13 cellular contexts compared by ENCODE assay signal in the genomic region with DNA sequence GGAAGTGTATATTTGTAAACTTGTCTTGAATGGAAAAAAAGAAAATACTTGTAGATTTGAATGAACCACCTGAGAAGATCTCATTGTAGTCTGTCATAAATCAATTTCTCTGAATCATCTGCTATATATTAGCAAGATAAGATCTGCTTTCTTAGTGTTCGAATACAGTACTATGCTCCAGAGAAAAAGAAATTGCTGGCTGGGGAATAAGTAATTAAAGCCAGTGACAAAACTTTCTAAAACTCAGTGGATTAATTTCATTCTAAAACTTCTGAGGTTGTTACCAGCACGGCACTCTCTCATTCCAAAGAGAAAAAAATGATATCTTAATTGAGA. TPM values are rescaled to one million over a fixed set of nuclear protein-coding genes. Genes with fewer than 3 reads are reported as not detected.
DNase-seq lines count a peak whose midpoint lies in the region; ATAC-seq, FAIRE-seq and TF ChIP-seq lines count a peak whose summit lies in the region.
"Had no signal": no experiment of that assay in that cellular context is flagged by ENCODE, and none has a peak within 500 bp of the region (broad histone marks: within the 10 kb centered on the region; RNA-seq: fewer than 3 reads in every experiment).

No MANE protein-coding gene starts in this region.

- H3K9me3 ChIP-seq in HepG2 (ENCODE audit: low read length): no peaks in the 10 kb centered on the region
- H3K9me3 ChIP-seq in right lobe of liver: no peaks in the 10 kb centered on the region
- H3K9me3 ChIP-seq in psoas muscle: no peaks in the 10 kb centered on the region

- peaks cover 35% of the 10 kb centered on the region for H3K79me2 ChIP-seq in HepG2 (ENCODE audit: insufficient read depth, low read length)

- in situ Hi-C loops in HepG2 (cut with HindIII; ENCODE audit: extremely low pct_ligation_motif_present, low pct_unique_long_range_greater_than_20kb): no loop called here

- H3K4me1 ChIP-seq in HepG2 (ENCODE audit: insufficient read depth, low read length) (peaks cover 15% of the 10 kb centered on the region), right lobe of liver (peaks cover 0 to 15% (median 0%) of the 10 kb centered on the region in 4 donors), psoas muscle (peaks cover 36% of the 10 kb centered on the region)

- BruUV-seq in HepG2 (replicated peaks; lab: Mats Ljungman, UMichigan): no TSS peak

- intact Hi-C loops in HepG2 (cut with micrococcal nuclease; ENCODE audit: unreplicated experiment) (loop anchor here (1.0 kb wide), 1 partner anchor 333 kb away; no protein-coding TSS in a partner anchor), right lobe of liver (cut with DNase I) (no loop called here), psoas muscle (cut with DNase I) (no loop called here)

- no peak overlapping the region for H3K4me3 ChIP-seq in HepG2 (replicated peaks in 1 of 3; ENCODE audit: insufficient read depth in 1 of 3, low read depth in 2 of 3, low read length in 3 of 3)
- H3K4me3 ChIP-seq in right lobe of liver: no peak overlapping the region
- H3K4me3 ChIP-seq in psoas muscle: no peak overlapping the region

- ATAC-seq in HepG2: no peak
- no peak for ATAC-seq in right lobe of liver
- no peak for ATAC-seq in psoas muscle
- ATAC-seq: stimulated activated memory B cell treated with anti-CD40 and anti-IgM and Interleukin-4, amounts not matched to agents 10 μg/mL and 1 μg/mL and 100 μg/mL, for 72 hours had no signal

- CTCF ChIA-PET in HepG2 (lab: Yijun Ruan, JAX; ENCODE audit: low intra/inter-chr PET ratio, low total read pairs): interaction anchor here (1.6 to 3.8 kb wide), 2 partner anchors 10 to 332 kb away, joined by 5 to 40 read pairs; no protein-coding TSS in a partner anchor

- FAIRE-seq in HepG2 (lab: Jason Lieb, UNC) (no peak), frontal cortex (lab: Jason Lieb, UNC) (no peak)

- peak overlapping the region; percentile 28 for H3K27ac ChIP-seq in HepG2 (ENCODE audit: extremely low read length, insufficient read depth, low read length)
- H3K27ac ChIP-seq in right lobe of liver: no peak overlapping the region
- peak overlapping the region; percentile 46 for H3K27ac ChIP-seq in epithelial cell of prostate
- H3K27ac ChIP-seq in psoas muscle: peak overlapping the region; percentile 3

- 97% methylated on average over 2 of the region's 2 CpGs for WGBS in HepG2 (ENCODE audit: low lambda C conversion rate)
- WGBS in right lobe of liver (ENCODE audit: insufficient coverage, low coverage, low lambda C conversion rate, missing lambda C conversion rate): 89% methylated on average over 2 of the region's 2 CpGs
- WGBS in psoas muscle, 3 donors: 87 to 92% (median 89%) methylated on average over 2 of the region's 2 CpGs

- no peak for TF ChIP-seq RAD21 in HepG2 (CRISPR knock-in tag; IDR thresholded peaks at IDR 0.05)

- H3K9ac ChIP-seq in HepG2 (ENCODE audit: insufficient read depth, low read depth, low read length): no peak overlapping the region

- H3K27me3 ChIP-seq in HepG2 (ENCODE audit: control insufficient read depth in 1 of 2, insufficient read depth in 2 of 2, low read length in 2 of 2) (no peaks in the 10 kb centered on the region), right lobe of liver (no peaks in the 10 kb centered on the region), psoas muscle (ENCODE audit: insufficient read depth in 3 of 3, low read length in 2 of 3) (no peaks in the 10 kb centered on the region)

- peaks cover 37% of the 10 kb centered on the region for H4K20me1 ChIP-seq in HepG2 (ENCODE audit: insufficient read depth, low read length)

- TF ChIP-seq POLR2A in HepG2 (IDR thresholded peaks at IDR 0.05; ENCODE audit: insufficient read depth in 1 of 2, low read depth in 2 of 2, low read length in 2 of 2) (no peak), right lobe of liver (IDR thresholded peaks at IDR 0.05) (no peak)

- no peak overlapping the region for H3K4me2 ChIP-seq in HepG2 (ENCODE audit: low read depth, low read length)

- DNase-seq in HepG2 (ENCODE audit: low spot score) (no peak), right lobe of liver (no peak), epithelial cell of prostate (ENCODE audit: low read depth, low spot score) (no peak), psoas muscle (no peak), AML-193 (lab: John Stamatoyannopoulos, UW) (no peak), OCI-M1 (lab: John Stamatoyannopoulos, UW) (no peak), NCI-H526 treated with DMSO at 0.1 percent for 48 hours (lab: John Stamatoyannopoulos, UW) (no peak), frontal cortex (ENCODE audit: low spot score in 2 of 2) (no peak)
- DNase-seq: COR-L47 had no signal

- no peak overlapping the region for H2AFZ ChIP-seq in HepG2 (ENCODE audit: low read length)

- peaks cover 61 to 99% of the 10 kb centered on the region in 2 experiments for H3K36me3 ChIP-seq in HepG2 (replicated peaks in 1 of 2; ENCODE audit: control insufficient read depth in 1 of 2, insufficient read depth in 2 of 2, low read length in 2 of 2)
- H3K36me3 ChIP-seq in right lobe of liver: peaks cover 0 to 72% (median 28%) of the 10 kb centered on the region in 4 donors
- peaks cover 18 to 78% of the 10 kb centered on the region in 2 donors for H3K36me3 ChIP-seq in psoas muscle (ENCODE audit: insufficient read depth in 1 of 2, low read depth in 1 of 2)

- TF ChIP-seq EP300 in HepG2 (IDR thresholded peaks at IDR 0.05; ENCODE audit: low read depth in 2 of 2, low read length in 2 of 2) (no peak), HepG2 (CRISPR knock-in tag; IDR thresholded peaks at IDR 0.05; ENCODE audit: borderline replicate concordance) (no peak)

- POLR2A ChIA-PET in HepG2 (lab: Yijun Ruan, JAX): no interaction called here

- TF ChIP-seq CTCF in HepG2 (CRISPR knock-in tag; IDR thresholded peaks at IDR 0.05) (no peak), right lobe of liver (IDR thresholded peaks at IDR 0.05) (no peak), psoas muscle (IDR thresholded peaks at IDR 0.05) (no peak)

RNA-seq across cellular contexts. Expression of a gene that starts 22.4 kb away (rescaled TPM):
- 5.5 and 6.1 TPM in 2 replicates for total RNA-seq in HepG2 (2016; rRNA removed; fragmentation: Illumina TruSeq; extraction: Trizol)
- 3.0 TPM in 2 replicates for total RNA-seq in HepG2 (2016; cell fraction: cytosol; rRNA removed; fragmentation: Illumina TruSeq; extraction: Trizol; ENCODE audit: low read depth)
- total RNA-seq in HepG2 (2016; cell fraction: insoluble cytoplasmic fraction; rRNA removed; fragmentation: Illumina TruSeq; extraction: Trizol): 5.5 TPM in 2 replicates
- total RNA-seq in HepG2 (2016; cell fraction: membrane; rRNA removed; fragmentation: Illumina TruSeq; extraction: Trizol): 3.6 and 4.2 TPM in 2 replicates
- total RNA-seq in HepG2 (2016; cell fraction: nucleus; rRNA removed; fragmentation: Illumina TruSeq; extraction: Trizol): 5.8 and 6.6 TPM in 2 replicates
- polyA plus RNA-seq in HepG2 (2011; rRNA removed): 2.6 and 3.1 TPM in 2 replicates
- 2.7 and 3.2 TPM in 2 replicates for polyA plus RNA-seq in HepG2 (2011; cell fraction: cytosol; rRNA removed)
- 4.4 and 5.1 TPM in 2 replicates for polyA plus RNA-seq in HepG2 (2011; cell fraction: nucleus; rRNA removed)
- polyA plus RNA-seq in HepG2 (2012): 4.1 and 4.8 TPM in 2 replicates
- 1.9 and 2.2 TPM in 2 replicates for polyA plus RNA-seq in HepG2 (2016; cell fraction: cytosol; fragmentation: Illumina TruSeq; extraction: Trizol; ENCODE audit: low read depth)
- 5.6 and 6.7 TPM in 2 replicates for polyA plus RNA-seq in HepG2 (2016; cell fraction: insoluble cytoplasmic fraction; fragmentation: Illumina TruSeq; extraction: Trizol; ENCODE audit: low read depth)
- 3.7 and 4.5 TPM in 2 replicates for polyA plus RNA-seq in HepG2 (2016; cell fraction: membrane; fragmentation: Illumina TruSeq; extraction: Trizol; ENCODE audit: low read depth)
- polyA plus RNA-seq in HepG2 (2016; cell fraction: nucleus; fragmentation: Illumina TruSeq; extraction: Trizol; ENCODE audit: insufficient read depth, low read depth): 5.9 and 6.7 TPM in 2 replicates
- 0.77 and 2.5 TPM in 2 replicates for polyA minus RNA-seq in HepG2 (2011; rRNA and poly(A)+ RNA removed; ENCODE audit: low replicate concordance)
- 0.62 and 1.6 TPM in 2 replicates for polyA minus RNA-seq in HepG2 (2011; cell fraction: cytosol; rRNA and poly(A)+ RNA removed)
- polyA minus RNA-seq in HepG2 (2011; cell fraction: nucleus; rRNA and poly(A)+ RNA removed): 7.2 and 10.6 TPM in 2 replicates
- 1 to 10 TPM; 1.1 to 5.2 (median 2.2) TPM for total RNA-seq in right lobe of liver
- total RNA-seq in psoas muscle: 1 to 10 TPM; 4.1 to 5.5 (median 4.8) TPM
- 1 to 10 TPM in 2 of 3 donors, under 1 TPM in 1; 0.99 to 3.7 (median 3.4) TPM for polyA plus RNA-seq in psoas muscle
- total RNA-seq in frontal cortex: 5.3 TPM

RNA-seq across cellular contexts. Expression of a gene that starts 22.7 kb away (rescaled TPM):
- 284 and 587 TPM in 2 replicates for total RNA-seq in HepG2 (2016; rRNA removed; fragmentation: Illumina TruSeq; extraction: Trizol)
- total RNA-seq in HepG2 (2016; cell fraction: cytosol; rRNA removed; fragmentation: Illumina TruSeq; extraction: Trizol; ENCODE audit: low read depth): 65.3 and 71.8 TPM in 2 replicates
- 271 and 578 TPM in 2 replicates for total RNA-seq in HepG2 (2016; cell fraction: insoluble cytoplasmic fraction; rRNA removed; fragmentation: Illumina TruSeq; extraction: Trizol)
- 95.8 and 99.1 TPM in 2 replicates for total RNA-seq in HepG2 (2016; cell fraction: membrane; rRNA removed; fragmentation: Illumina TruSeq; extraction: Trizol)
- total RNA-seq in HepG2 (2016; cell fraction: nucleus; rRNA removed; fragmentation: Illumina TruSeq; extraction: Trizol): 514 and 600 TPM in 2 replicates
- 1,560 and 1,818 TPM in 2 replicates for polyA plus RNA-seq in HepG2 (2011; rRNA removed)
- 1,385 TPM in 2 replicates for polyA plus RNA-seq in HepG2 (2011; cell fraction: cytosol; rRNA removed)
- polyA plus RNA-seq in HepG2 (2011; cell fraction: nucleus; rRNA removed): 528 and 556 TPM in 2 replicates
- polyA plus RNA-seq in HepG2 (2012): 566 and 592 TPM in 2 replicates
- 52.7 and 53.5 TPM in 2 replicates for polyA plus RNA-seq in HepG2 (2016; cell fraction: cytosol; fragmentation: Illumina TruSeq; extraction: Trizol; ENCODE audit: low read depth)
- 324 and 345 TPM in 2 replicates for polyA plus RNA-seq in HepG2 (2016; cell fraction: insoluble cytoplasmic fraction; fragmentation: Illumina TruSeq; extraction: Trizol; ENCODE audit: low read depth)
- 79.9 and 84.4 TPM in 2 replicates for polyA plus RNA-seq in HepG2 (2016; cell fraction: membrane; fragmentation: Illumina TruSeq; extraction: Trizol; ENCODE audit: low read depth)
- 808 and 883 TPM in 2 replicates for polyA plus RNA-seq in HepG2 (2016; cell fraction: nucleus; fragmentation: Illumina TruSeq; extraction: Trizol; ENCODE audit: insufficient read depth, low read depth)
- 817 and 1,556 TPM in 2 replicates for polyA minus RNA-seq in HepG2 (2011; rRNA and poly(A)+ RNA removed; ENCODE audit: low replicate concordance)
- 735 and 849 TPM in 2 replicates for polyA minus RNA-seq in HepG2 (2011; cell fraction: cytosol; rRNA and poly(A)+ RNA removed)
- polyA minus RNA-seq in HepG2 (2011; cell fraction: nucleus; rRNA and poly(A)+ RNA removed): 241 and 296 TPM in 2 replicates
- total RNA-seq in right lobe of liver: 100 to 1,000 TPM in 5 of 6 experiments, 10 to 100 TPM in 1; 91.7 to 188 (median 148) TPM
- 100 to 1,000 TPM in 1 of 4 donors, 10 to 100 TPM in 3; 66.4 to 129 (median 94.2) TPM for total RNA-seq in psoas muscle
- polyA plus RNA-seq in psoas muscle: 100 to 1,000 TPM in 2 of 3 donors, 10 to 100 TPM in 1; 91.7 to 131 (median 113) TPM
- 123 TPM for total RNA-seq in frontal cortex

RNA-seq across cellular contexts. Expression of a gene that starts 59.8 kb away (rescaled TPM):
- total RNA-seq in HepG2 (2016; rRNA removed; fragmentation: Illumina TruSeq; extraction: Trizol): not detected in 2 replicates
- total RNA-seq in HepG2 (2016; cell fraction: cytosol; rRNA removed; fragmentation: Illumina TruSeq; extraction: Trizol; ENCODE audit: low read depth): not detected in 2 replicates
- total RNA-seq in HepG2 (2016; cell fraction: insoluble cytoplasmic fraction; rRNA removed; fragmentation: Illumina TruSeq; extraction: Trizol): not detected in 2 replicates
- not detected in 2 replicates for total RNA-seq in HepG2 (2016; cell fraction: membrane; rRNA removed; fragmentation: Illumina TruSeq; extraction: Trizol)
- total RNA-seq in HepG2 (2016; cell fraction: nucleus; rRNA removed; fragmentation: Illumina TruSeq; extraction: Trizol): not detected in 2 replicates
- polyA plus RNA-seq in HepG2 (2011; rRNA removed): not detected in 2 replicates
- polyA plus RNA-seq in HepG2 (2011; cell fraction: cytosol; rRNA removed): not detected in 2 replicates
- polyA plus RNA-seq in HepG2 (2011; cell fraction: nucleus; rRNA removed): not detected in 2 replicates
- not detected in 2 replicates for polyA plus RNA-seq in HepG2 (2012)
- polyA plus RNA-seq in HepG2 (2016; cell fraction: cytosol; fragmentation: Illumina TruSeq; extraction: Trizol; ENCODE audit: low read depth): not detected in 2 replicates
- polyA plus RNA-seq in HepG2 (2016; cell fraction: insoluble cytoplasmic fraction; fragmentation: Illumina TruSeq; extraction: Trizol; ENCODE audit: low read depth): not detected in 2 replicates
- not detected in 2 replicates for polyA plus RNA-seq in HepG2 (2016; cell fraction: membrane; fragmentation: Illumina TruSeq; extraction: Trizol; ENCODE audit: low read depth)
- not detected in 2 replicates for polyA plus RNA-seq in HepG2 (2016; cell fraction: nucleus; fragmentation: Illumina TruSeq; extraction: Trizol; ENCODE audit: insufficient read depth, low read depth)
- not detected in 2 replicates for polyA minus RNA-seq in HepG2 (2011; rRNA and poly(A)+ RNA removed; ENCODE audit: low replicate concordance)
- not detected in 2 replicates for polyA minus RNA-seq in HepG2 (2011; cell fraction: cytosol; rRNA and poly(A)+ RNA removed)
- polyA minus RNA-seq in HepG2 (2011; cell fraction: nucleus; rRNA and poly(A)+ RNA removed): not detected in 2 replicates
- total RNA-seq in right lobe of liver: not detected
- not detected for total RNA-seq in psoas muscle
- polyA plus RNA-seq in psoas muscle: not detected
- total RNA-seq in frontal cortex: not detected
- total RNA-seq: A172, H4, progenitor cell of endocrine pancreas had no signal

Comparison
In these comparisons a context has a peak if more than half of its experiments do, and no peak if none do; other contexts are left out.
1. H3K27ac ChIP-seq: peak in HepG2 (single experiment), epithelial cell of prostate (single experiment) and psoas muscle (single experiment); none in right lobe of liver (0 of 3).